ENCODE assay signal across 9 cellular contexts in the genomic region with DNA sequence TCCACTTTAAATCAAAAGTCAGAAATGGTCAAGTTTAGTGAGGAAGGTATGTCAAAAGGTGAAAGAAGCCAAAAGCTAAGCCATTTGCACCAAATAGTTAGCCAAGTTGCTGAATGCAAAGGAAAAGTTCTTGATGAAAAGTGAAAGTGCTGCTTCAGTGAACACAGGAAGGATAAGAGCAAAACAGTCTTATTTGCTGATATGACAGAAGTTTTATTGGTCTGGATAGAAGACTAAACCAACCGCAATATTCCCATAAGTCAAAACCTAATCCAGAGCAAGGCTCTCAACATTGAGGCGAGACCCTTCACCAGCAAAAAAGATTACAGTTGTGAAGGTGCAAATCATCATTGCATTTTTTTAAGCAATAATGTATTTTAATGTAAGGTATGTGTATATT.
"Had no signal": no experiment of that assay in that cellular context is flagged by ENCODE, and none has a peak within 500 bp of the region (broad histone marks: within the 10 kb centered on the region; RNA-seq: fewer than 3 reads in every experiment).

No MANE protein-coding gene starts in this region.

- H2AFZ ChIP-seq: GM23248 had no signal

- H3K9ac ChIP-seq: GM23248 had no signal

- H3K4me1 ChIP-seq: HAP-1 had no signal

- H3K9me3 ChIP-seq: HAP-1 had no signal

- H3K4me3 ChIP-seq: GM23248, HAP-1 had no signal

- DNase-seq: GM23248, GOT3, H7, HFFc6, Kasumi-1, KG1 had no signal

- ATAC-seq: HCT116 had no signal

- H3K27ac ChIP-seq: GM23248, HL-60 had no signal

- H3K36me3 ChIP-seq: HAP-1 had no signal
